Comparison of ENCODE assay signal across 10 cellular contexts in genomic region chr6:107811591-107812218, GRCh38. TPM values are rescaled to one million over a fixed set of nuclear protein-coding genes. Genes with fewer than 3 reads are reported as not detected.
DNase-seq lines count a peak whose midpoint lies in the region; ATAC-seq and TF ChIP-seq lines count a peak whose summit lies in the region.
"Had no signal": no experiment of that assay in that cellular context is flagged by ENCODE, and none has a peak within 500 bp of the region (broad histone marks: within the 10 kb centered on the region; RNA-seq: fewer than 3 reads in every experiment).

No MANE protein-coding gene starts in this region.

- H3K27ac Mint-ChIP-seq in activated T-helper 17 cell treated with anti-CD3 and anti-CD28 coated beads, Interleukin-2, amount 50 U/mL, for 72 hours: peak overlapping the region; percentile 21
- H3K27ac Mint-ChIP-seq: activated CD4-positive, alpha-beta T cell treated with anti-CD3 and anti-CD28 coated beads, Interleukin-2, amount 10 ng/mL, durations not matched to agents 24 days and 14 days had no signal

- peak overlapping the region; percentile 41 for H3K4me3 Mint-ChIP-seq in activated T-helper 17 cell treated with anti-CD3 and anti-CD28 coated beads, Interleukin-2, amount 50 U/mL, for 72 hours
- H3K4me3 Mint-ChIP-seq: activated CD4-positive, alpha-beta T cell treated with anti-CD3 and anti-CD28 coated beads, Interleukin-2, amount 10 ng/mL, durations not matched to agents 24 days and 14 days had no signal

- H3K4me3 ChIP-seq in heart left ventricle (no peak overlapping the region), kidney epithelial cell (ENCODE audit: low read depth, low read length) (no peak overlapping the region), vagina (no peak overlapping the region)
- H3K4me3 ChIP-seq: skin epidermis had no signal

- H3K36me3 ChIP-seq in heart left ventricle (no peaks in the 10 kb centered on the region), kidney epithelial cell (ENCODE audit: control insufficient read depth, insufficient read depth, low read length) (no peaks in the 10 kb centered on the region), vagina (no peaks in the 10 kb centered on the region)

- no peak overlapping the region for H3K27ac ChIP-seq in heart left ventricle
- H3K27ac ChIP-seq in vagina: no peak overlapping the region

- H3K4me1 Mint-ChIP-seq in activated T-helper 17 cell treated with anti-CD3 and anti-CD28 coated beads, Interleukin-2, amount 50 U/mL, for 72 hours: peaks cover 29% of the 10 kb centered on the region

- 26 to 41% (median 33%) methylated on average over 8 of the region's 8 CpGs for WGBS in heart left ventricle, 4 donors

- no peaks in the 10 kb centered on the region for H3K9me3 Mint-ChIP-seq in activated T-helper 17 cell treated with anti-CD3 and anti-CD28 coated beads, Interleukin-2, amount 50 U/mL, for 72 hours
- H3K9me3 Mint-ChIP-seq: activated CD4-positive, alpha-beta T cell treated with anti-CD3 and anti-CD28 coated beads, Interleukin-2, amount 10 ng/mL, durations not matched to agents 24 days and 14 days had no signal

- no peak for TF ChIP-seq POLR2A in heart left ventricle (IDR thresholded peaks at IDR 0.05)
- no peak for TF ChIP-seq POLR2A in vagina (IDR thresholded peaks at IDR 0.05)

- peaks cover 0 to 8% (median 0%) of the 10 kb centered on the region in 12 donors for H3K4me1 ChIP-seq in heart left ventricle
- H3K4me1 ChIP-seq in vagina: no peaks in the 10 kb centered on the region

- H3K27me3 ChIP-seq in heart left ventricle: peaks cover 0 to 4% (median 0%) of the 10 kb centered on the region in 9 donors
- no peaks in the 10 kb centered on the region for H3K27me3 ChIP-seq in kidney epithelial cell (ENCODE audit: control insufficient read depth, insufficient read depth, low read length)
- H3K27me3 ChIP-seq in vagina: no peaks in the 10 kb centered on the region

- no peak for TF ChIP-seq CTCF in heart left ventricle (IDR thresholded peaks at IDR 0.05)
- TF ChIP-seq CTCF in kidney epithelial cell (IDR thresholded peaks at IDR 0.05; ENCODE audit: insufficient read depth, low read length, poor library complexity, severe bottlenecking): no peak
- TF ChIP-seq CTCF in vagina (IDR thresholded peaks at IDR 0.05): no peak

- DNase-seq in heart left ventricle: no peak
- no peak for DNase-seq in Right ventricle myocardium superior
- peak; percentile 29 for DNase-seq in kidney epithelial cell (ENCODE audit: low read depth)
- DNase-seq in vagina (ENCODE audit: extremely low spot score in 2 of 2): peak; percentile 16 to 79
- DNase-seq in activated effector memory CD4-positive, alpha-beta T cell treated with Interleukin-2 at 50 U/mL for 16 hours: no peak
- DNase-seq in NCI-H2029 treated with DMSO at 0.1 percent for 48 hours (lab: John Stamatoyannopoulos, UW): no peak
- DNase-seq: activated CD4-positive, alpha-beta T cell treated with anti-CD3 and anti-CD28 coated beads, Interleukin-2, amount 10 ng/mL, durations not matched to agents 24 days and 14 days had no signal

- intact Hi-C loops in heart left ventricle (cut with DNase I) (no loop called here), Right ventricle myocardium superior (cut with DNase I) (no loop called here), vagina (cut with DNase I) (no loop called here)

- H3K9me3 ChIP-seq in heart left ventricle (no peaks in the 10 kb centered on the region), vagina (no peaks in the 10 kb centered on the region)

- H3K36me3 Mint-ChIP-seq in activated T-helper 17 cell treated with anti-CD3 and anti-CD28 coated beads, Interleukin-2, amount 50 U/mL, for 72 hours (ENCODE audit: low read depth): peaks cover 6% of the 10 kb centered on the region

- no peaks in the 10 kb centered on the region for H3K27me3 Mint-ChIP-seq in activated T-helper 17 cell treated with anti-CD3 and anti-CD28 coated beads, Interleukin-2, amount 50 U/mL, for 72 hours
- H3K27me3 Mint-ChIP-seq: activated CD4-positive, alpha-beta T cell treated with anti-CD3 and anti-CD28 coated beads, Interleukin-2, amount 10 ng/mL, durations not matched to agents 24 days and 14 days had no signal

- ATAC-seq in heart left ventricle: peak in 3 of 4 donors; percentile 16 to 57 (median 31)
- ATAC-seq in Right ventricle myocardium superior (ENCODE audit: poor library complexity): no peak
- ATAC-seq in activated T-helper 17 cell treated with anti-CD3 and anti-CD28 coated beads, Interleukin-2, amount 50 U/mL, for 72 hours (replicated peaks): peak; percentile 79
- ATAC-seq in GM19324 (IDR thresholded peaks at IDR 0.05; ENCODE audit: low FRiP score, unreplicated experiment): no peak

RNA-seq across cellular contexts. Expression of gene SCML4, which starts 12.4 kb away (rescaled TPM):
- 1 to 10 TPM in 2 of 9 donors, under 1 TPM in 3, not detected in 4; 0.17 to 1.3 (median 0.31) TPM for total RNA-seq in heart left ventricle
- polyA plus RNA-seq in heart left ventricle: under 1 TPM; 0.06 to 0.08 TPM
- total RNA-seq in Right ventricle myocardium superior: 0.13 TPM
- 1 to 10 TPM; 2.6 to 3.9 TPM for total RNA-seq in activated T-helper 17 cell treated with anti-CD3 and anti-CD28 coated beads, Interleukin-2, amount 50 U/mL, for 72 hours
- total RNA-seq in kidney epithelial cell: not detected in 2 replicates
- total RNA-seq in vagina: 7.6 TPM

Comparison
In these comparisons a context has a peak if more than half of its experiments do, and no peak if none do; other contexts are left out.
1. ATAC-seq: peak in heart left ventricle (3 of 4) and activated T-helper 17 cell treated with anti-CD3 and anti-CD28 coated beads, Interleukin-2, amount 50 U/mL, for 72 hours (single experiment); none in Right ventricle myocardium superior (single experiment) and GM19324 (single experiment).
2. DNase-seq: peak in kidney epithelial cell (single experiment) and vagina (2 of 2); none in heart left ventricle (0 of 5), Right ventricle myocardium superior (single experiment), activated effector memory CD4-positive, alpha-beta T cell treated with Interleukin-2 at 50 U/mL for 16 hours (single experiment) and NCI-H2029 treated with DMSO at 0.1 percent for 48 hours (single experiment).